In genomic region chr1:206967096-206967851, GRCh38 we compare ENCODE assay signal across 12 cellular contexts. TPM values are rescaled to one million over a fixed set of nuclear protein-coding genes. Genes with fewer than 3 reads are reported as not detected.
DNase-seq lines count a peak whose midpoint lies in the region; ATAC-seq, FAIRE-seq and TF ChIP-seq lines count a peak whose summit lies in the region.
"Had no signal": no experiment of that assay in that cellular context is flagged by ENCODE, and none has a peak within 500 bp of the region (broad histone marks: within the 10 kb centered on the region; RNA-seq: fewer than 3 reads in every experiment).

No MANE protein-coding gene starts in this region.

- H3K36me3 ChIP-seq in breast epithelium (no peaks in the 10 kb centered on the region), astrocyte (ENCODE audit: insufficient read depth, low read length) (no peaks in the 10 kb centered on the region)

- H3K27me3 ChIP-seq in breast epithelium (no peaks in the 10 kb centered on the region), astrocyte (ENCODE audit: insufficient read depth, low read length) (peaks cover 6% of the 10 kb centered on the region)

- H3K79me2 ChIP-seq in astrocyte (ENCODE audit: insufficient read depth, low read length) = no peaks in the 10 kb centered on the region

- H3K36me3 Mint-ChIP-seq in MCF 10A (ENCODE audit: insufficient read depth, unreplicated experiment) (no peaks in the 10 kb centered on the region), astrocyte (ENCODE audit: low read depth, unreplicated experiment) (no peaks in the 10 kb centered on the region)

- intact Hi-C loops in MCF 10A (cut with micrococcal nuclease) = no loop called here
- intact Hi-C loops in breast epithelium (cut with DNase I; ENCODE audit: low total_unique reads) = no loop called here

- no peaks in the 10 kb centered on the region for H3K4me1 ChIP-seq in breast epithelium
- H3K4me1 ChIP-seq in astrocyte (ENCODE audit: insufficient read depth, low read length) = no peaks in the 10 kb centered on the region

- TF ChIP-seq POLR2A in breast epithelium (IDR thresholded peaks at IDR 0.05) = no peak

- H3K4me2 ChIP-seq in astrocyte (ENCODE audit: low read length) = no peak overlapping the region

- CTCF ChIA-PET in MCF 10A (lab: Yijun Ruan, JAX) = interaction anchor here (0.5 to 10.0 kb wide), 10 partner anchors 9 to 477 kb away, joined by 3 to 161 read pairs (median 4); no protein-coding TSS in a partner anchor

- peaks cover 27% of the 10 kb centered on the region for H3K27me3 Mint-ChIP-seq in MCF 10A (ENCODE audit: insufficient read depth, unreplicated experiment)
- peaks cover 51% of the 10 kb centered on the region for H3K27me3 Mint-ChIP-seq in astrocyte (ENCODE audit: low read depth, unreplicated experiment)

- H3K4me1 Mint-ChIP-seq in MCF 10A (ENCODE audit: insufficient read depth, unreplicated experiment) (peaks cover 11% of the 10 kb centered on the region), astrocyte (ENCODE audit: low read depth, unreplicated experiment) (peaks cover 6% of the 10 kb centered on the region)

- peak; percentile 51 for ATAC-seq in HG03457 (IDR thresholded peaks at IDR 0.05; ENCODE audit: unreplicated experiment)
- ATAC-seq in GM19035 (IDR thresholded peaks at IDR 0.05; ENCODE audit: unreplicated experiment) = no peak

- BruUV-seq in MCF 10A (replicated peaks; lab: Mats Ljungman, UMichigan) = no TSS peak

- H3K9me3 ChIP-seq in breast epithelium (no peaks in the 10 kb centered on the region), astrocyte (ENCODE audit: insufficient read depth, low read depth, low read length) (no peaks in the 10 kb centered on the region)

- H3K27ac ChIP-seq in breast epithelium = no peak overlapping the region
- no peak overlapping the region for H3K27ac ChIP-seq in astrocyte (ENCODE audit: low read depth, low read length)

- H3K4me3 ChIP-seq in breast epithelium (no peak overlapping the region), astrocyte (ENCODE audit: insufficient read depth, low read depth, low read length) (no peak overlapping the region)

- no peak overlapping the region for H2AFZ ChIP-seq in astrocyte (ENCODE audit: low read depth, low read length)

- H3K27ac Mint-ChIP-seq in MCF 10A (ENCODE audit: low read depth, unreplicated experiment) (no peak overlapping the region), astrocyte (ENCODE audit: unreplicated experiment) (no peak overlapping the region)

- H3K4me3 Mint-ChIP-seq in MCF 10A (ENCODE audit: unreplicated experiment) (no peak overlapping the region), astrocyte (ENCODE audit: unreplicated experiment) (no peak overlapping the region)

- no peak for FAIRE-seq in astrocyte (lab: Jason Lieb, UNC)
- FAIRE-seq: colon had no signal

- H3K9ac ChIP-seq in astrocyte (ENCODE audit: low read length) = no peak overlapping the region

- POLR2A ChIA-PET in MCF 10A (lab: Yijun Ruan, JAX) = interaction anchor here (0.7 kb wide), 1 partner anchor 345 kb away, joined by 3 read pairs; no protein-coding TSS in a partner anchor

- H3K9me3 Mint-ChIP-seq in MCF 10A (ENCODE audit: unreplicated experiment) (no peaks in the 10 kb centered on the region), astrocyte (ENCODE audit: unreplicated experiment) (peaks cover 4% of the 10 kb centered on the region)

- DNase-seq in MCF 10A (ENCODE audit: unreplicated experiment) (peak; percentile 53), breast epithelium (ENCODE audit: low spot score in 2 of 2) (no peak), astrocyte (ENCODE audit: low read depth) (peak; percentile 29), superior temporal gyrus (ENCODE audit: extremely low spot score) (peak; percentile 21), NCI-H1048 (lab: John Stamatoyannopoulos, UW) (no peak), dedifferentiated amniotic fluid mesenchymal stem cell (ENCODE audit: extremely low spot score) (no peak)
- DNase-seq: Calu3 had no signal

- no peaks in the 10 kb centered on the region for H4K20me1 ChIP-seq in astrocyte (ENCODE audit: insufficient read depth, low read length)

- TF ChIP-seq CTCF in MCF 10A (IDR thresholded peaks at IDR 0.05; ENCODE audit: unreplicated experiment) = no peak
- TF ChIP-seq CTCF in breast epithelium (IDR thresholded peaks at IDR 0.05) = no peak
- no peak for TF ChIP-seq CTCF in astrocyte (IDR thresholded peaks at IDR 0.05; ENCODE audit: insufficient read depth, low read depth, low read length)

RNA-seq across cellular contexts. Expression of gene FCAMR, which starts 3.0 kb away (rescaled TPM):
- total RNA-seq in MCF 10A (2022) (not detected in 2 replicates), breast epithelium (not detected), astrocyte (not detected in 2 replicates)
- total RNA-seq: Calu3, NCI-H460, skeletal muscle tissue had no signal

RNA-seq across cellular contexts. Expression of gene PIGR, which starts 21.0 kb away (rescaled TPM):
- total RNA-seq in MCF 10A (2022) (not detected in 2 replicates), breast epithelium (100 to 1,000 TPM in 2 of 3 donors, under 1 TPM in 1; 0.16 to 205 (median 123) TPM), astrocyte (not detected in 2 replicates)
- total RNA-seq: NCI-H460 had no signal

RNA-seq across cellular contexts. Expression of gene FCMR, which starts 45.5 kb away (rescaled TPM):
- total RNA-seq in MCF 10A (2022) (10.1 and 18.0 TPM in 2 replicates), breast epithelium (10 to 100 TPM in 1 of 3 donors, 1 to 10 TPM in 2; 1.1 to 11.0 (median 3.3) TPM), astrocyte (0.55 and 0.73 TPM in 2 replicates)
- total RNA-seq: NCI-H460 had no signal

Comparison
In these comparisons a context has a peak if more than half of its experiments do, and no peak if none do; other contexts are left out.
1. DNase-seq: peak in MCF 10A (single experiment), astrocyte (single experiment) and superior temporal gyrus (single experiment); none in breast epithelium (0 of 2), NCI-H1048 (single experiment) and dedifferentiated amniotic fluid mesenchymal stem cell (single experiment).